Comparison of ENCODE assay signal across 1 cellular context in the genomic region with DNA sequence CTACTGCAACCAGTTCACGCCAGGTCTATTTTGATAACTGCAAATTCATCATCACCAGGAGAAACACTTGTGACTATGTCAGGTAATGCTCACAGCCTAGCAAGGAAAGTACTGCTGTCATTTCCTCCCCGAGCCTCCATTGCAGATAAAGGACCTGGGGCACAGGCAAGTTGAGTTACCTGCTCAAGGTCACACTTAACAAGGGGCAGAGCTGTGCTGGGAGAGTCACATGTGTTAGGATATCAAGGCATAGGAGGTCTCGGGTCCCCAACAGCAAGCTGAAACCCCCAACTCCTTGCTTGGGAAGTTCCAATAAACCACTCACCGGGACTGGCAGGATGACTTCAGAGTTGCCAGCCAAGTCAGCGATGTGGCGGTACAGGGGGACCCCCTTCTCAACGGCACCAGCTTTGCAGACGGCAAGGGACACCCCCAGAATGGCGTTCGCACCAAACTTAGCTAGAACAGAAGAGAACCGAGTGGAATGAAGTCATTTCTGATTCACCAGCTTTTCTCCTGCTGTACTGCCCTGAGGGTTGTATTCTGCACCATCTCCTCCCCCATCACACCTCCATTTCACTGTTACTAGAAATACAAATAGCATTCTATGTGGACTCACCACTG.
TF ChIP-seq lines count a peak whose summit lies in the region.

No MANE protein-coding gene starts in this region.

TF ChIP-seq in HepG2, 621 proteins besides CTCF, POLR2A, EP300 and RAD21 (continued from another document):
- 0 out of 2 replicates have a peak, but pooled peaks have one; percentile 32 for TF ChIP-seq ZNF616 (CRISPR knock-in tag; IDR thresholded peaks at IDR 0.05; ENCODE audit: low read depth)
- no peak for TF ChIP-seq NONO (IDR thresholded peaks at IDR 0.05)
- TF ChIP-seq NONO (CRISPR knock-in tag; conservative IDR thresholded peaks at IDR 0.05), result 0 out of 2 replicates have a peak, but pooled peaks have one; percentile 43
- no peak for TF ChIP-seq MXI1 (IDR thresholded peaks at IDR 0.05; ENCODE audit: borderline replicate concordance, low read depth, low read length)
- TF ChIP-seq ZNF205 (CRISPR knock-in tag; IDR thresholded peaks at IDR 0.05), result 0 out of 2 replicates have a peak, but pooled peaks have one; percentile 13
- no peak for TF ChIP-seq HOXA9 (CRISPR knock-in tag; IDR thresholded peaks at IDR 0.05; ENCODE audit: borderline replicate concordance)
- no peak for TF ChIP-seq ARID3A (IDR thresholded peaks at IDR 0.05; ENCODE audit: low read depth, low read length)
- TF ChIP-seq ZNF678 (CRISPR knock-in tag; IDR thresholded peaks at IDR 0.05), result no peak
- no peak for TF ChIP-seq LCORL (IDR thresholded peaks at IDR 0.05)
- TF ChIP-seq LCORL (CRISPR knock-in tag; IDR thresholded peaks at IDR 0.05), result 0 out of 2 replicates have a peak, but pooled peaks have one; percentile 5
- TF ChIP-seq, protein P1, sequence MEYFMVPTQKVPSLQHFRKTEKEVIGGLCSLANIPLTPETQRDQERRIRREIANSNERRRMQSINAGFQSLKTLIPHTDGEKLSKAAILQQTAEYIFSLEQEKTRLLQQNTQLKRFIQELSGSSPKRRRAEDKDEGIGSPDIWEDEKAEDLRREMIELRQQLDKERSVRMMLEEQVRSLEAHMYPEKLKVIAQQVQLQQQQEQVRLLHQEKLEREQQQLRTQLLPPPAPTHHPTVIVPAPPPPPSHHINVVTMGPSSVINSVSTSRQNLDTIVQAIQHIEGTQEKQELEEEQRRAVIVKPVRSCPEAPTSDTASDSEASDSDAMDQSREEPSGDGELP (IDR thresholded peaks at IDR 0.05; ENCODE audit: borderline replicate concordance, low read depth), result no peak
- TF ChIP-seq, protein P2, sequence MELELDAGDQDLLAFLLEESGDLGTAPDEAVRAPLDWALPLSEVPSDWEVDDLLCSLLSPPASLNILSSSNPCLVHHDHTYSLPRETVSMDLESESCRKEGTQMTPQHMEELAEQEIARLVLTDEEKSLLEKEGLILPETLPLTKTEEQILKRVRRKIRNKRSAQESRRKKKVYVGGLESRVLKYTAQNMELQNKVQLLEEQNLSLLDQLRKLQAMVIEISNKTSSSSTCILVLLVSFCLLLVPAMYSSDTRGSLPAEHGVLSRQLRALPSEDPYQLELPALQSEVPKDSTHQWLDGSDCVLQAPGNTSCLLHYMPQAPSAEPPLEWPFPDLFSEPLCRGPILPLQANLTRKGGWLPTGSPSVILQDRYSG (CRISPR knock-in tag; IDR thresholded peaks at IDR 0.05), result no peak
- TF ChIP-seq ZMAT3 (CRISPR knock-in tag; conservative IDR thresholded peaks at IDR 0.05), result no peak; the same call in 1 of the 2 replicates
